Comparison of ENCODE assay signal across 8 cellular contexts in the genomic region with DNA sequence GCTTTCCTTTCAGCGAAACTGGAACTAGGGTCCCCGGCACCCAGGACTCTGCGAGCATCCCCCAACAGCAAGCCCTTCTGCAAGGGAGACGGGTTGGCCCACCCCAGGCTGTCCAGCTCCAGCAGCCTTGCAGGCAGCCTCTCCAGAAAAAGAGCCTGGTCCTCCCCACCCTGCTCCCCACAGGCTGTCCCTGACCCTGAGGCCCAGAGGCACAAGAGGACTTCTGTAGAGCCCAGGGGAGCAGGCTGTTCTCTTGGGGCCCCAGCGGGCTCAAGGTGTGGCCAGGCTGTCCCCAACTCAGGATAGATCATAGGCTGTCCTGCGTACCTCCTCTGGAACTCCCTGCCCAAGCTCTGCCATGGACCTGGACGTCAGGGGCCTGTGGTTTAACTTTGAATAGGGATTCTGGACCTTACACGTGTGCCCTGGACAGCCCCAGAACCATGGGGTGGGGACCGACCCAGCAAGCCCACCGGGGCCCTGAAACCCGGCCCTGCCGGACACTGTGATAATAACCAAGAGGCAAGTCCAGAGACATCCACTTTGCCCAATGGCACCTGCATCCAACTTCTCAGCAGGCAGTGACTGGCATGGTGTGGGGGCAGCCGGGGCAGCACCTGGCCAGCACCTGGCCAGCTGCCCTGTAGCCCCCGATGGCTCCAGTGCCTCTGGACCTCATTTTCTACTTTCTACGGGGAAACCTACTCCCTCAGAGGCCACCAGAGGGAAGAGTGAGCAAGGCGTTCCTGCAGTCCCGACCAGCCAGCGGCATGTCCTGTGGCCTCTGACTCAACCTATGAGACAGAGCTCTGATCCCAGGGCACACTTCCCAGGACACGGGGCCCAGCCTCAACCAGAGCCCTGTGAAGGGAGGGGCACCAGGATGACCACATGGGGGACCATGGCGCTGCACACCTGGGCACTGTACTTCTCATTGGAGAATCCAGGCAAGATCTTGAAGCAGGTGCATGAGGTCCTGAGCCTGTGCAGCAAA. TPM values are rescaled to one million over a fixed set of nuclear protein-coding genes. Genes with fewer than 3 reads are reported as not detected.
DNase-seq lines count a peak whose midpoint lies in the region; ATAC-seq and TF ChIP-seq lines count a peak whose summit lies in the region.

No MANE protein-coding gene starts in this region.

- H3K4me3 ChIP-seq in brain microvascular endothelial cell (ENCODE audit: low read depth, low read length) = no peak overlapping the region

- DNase-seq in GM04503 (ENCODE audit: low read depth) (peak; percentile 32), M059J (ENCODE audit: low read depth) (peak; percentile 84), brain microvascular endothelial cell (peak; percentile 72), memory B cell (ENCODE audit: low spot score in 2 of 2) (no peak), iPS-NIHi7 (ENCODE audit: extremely low spot score) (no peak), NCI-H2107 treated with DMSO at 0.1 percent for 48 hours (lab: John Stamatoyannopoulos, UW; ENCODE audit: unreplicated experiment) (no peak)
- DNase-seq in activated CD8-positive, alpha-beta memory T cell treated with anti-CD3 and anti-CD28 coated beads for 24 hours = no peak

- H3K36me3 Mint-ChIP-seq in memory B cell = no peaks in the 10 kb centered on the region

- H3K9me3 Mint-ChIP-seq in memory B cell = peaks cover 1% of the 10 kb centered on the region

- peaks cover 1% of the 10 kb centered on the region for H3K27me3 Mint-ChIP-seq in memory B cell

- in situ Hi-C loops in brain microvascular endothelial cell (cut with HindIII; ENCODE audit: low pct_ligation_motif_present, low sequenced_read_pairs) = no loop called here

- no peak overlapping the region for H3K27ac ChIP-seq in brain microvascular endothelial cell

- H3K4me1 Mint-ChIP-seq in memory B cell = peaks cover 5% of the 10 kb centered on the region

- peak; percentile 78 for TF ChIP-seq CTCF in brain microvascular endothelial cell (IDR thresholded peaks at IDR 0.05; ENCODE audit: low read depth, low read length, missing control alignments)

- no peak overlapping the region for H3K27ac Mint-ChIP-seq in memory B cell

- no peaks in the 10 kb centered on the region for H3K36me3 ChIP-seq in brain microvascular endothelial cell (replicated peaks)

- ATAC-seq in memory B cell (ENCODE audit: low read depth) (peak; percentile 32), HG02642 (IDR thresholded peaks at IDR 0.05; ENCODE audit: poor library complexity, unreplicated experiment) (no peak)

- no peak overlapping the region for H3K4me3 Mint-ChIP-seq in memory B cell

- no peaks in the 10 kb centered on the region for H3K27me3 ChIP-seq in brain microvascular endothelial cell (replicated peaks)

RNA-seq across cellular contexts. Expression of a gene that starts 50.9 kb away (rescaled TPM):
- total RNA-seq in M059J (2014; rRNA removed; shearing (Covaris generic)) = 1,087 and 1,450 TPM in 2 replicates

Comparison
In these comparisons a context has a peak if more than half of its experiments do, and no peak if none do; other contexts are left out.
1. DNase-seq: peak in GM04503 (single experiment), M059J (single experiment) and brain microvascular endothelial cell (single experiment); none in memory B cell (0 of 2), iPS-NIHi7 (single experiment), NCI-H2107 treated with DMSO at 0.1 percent for 48 hours (single experiment) and activated CD8-positive, alpha-beta memory T cell treated with anti-CD3 and anti-CD28 coated beads for 24 hours (single experiment).